ENCODE assay signal across 9 cellular contexts in the genomic region with DNA sequence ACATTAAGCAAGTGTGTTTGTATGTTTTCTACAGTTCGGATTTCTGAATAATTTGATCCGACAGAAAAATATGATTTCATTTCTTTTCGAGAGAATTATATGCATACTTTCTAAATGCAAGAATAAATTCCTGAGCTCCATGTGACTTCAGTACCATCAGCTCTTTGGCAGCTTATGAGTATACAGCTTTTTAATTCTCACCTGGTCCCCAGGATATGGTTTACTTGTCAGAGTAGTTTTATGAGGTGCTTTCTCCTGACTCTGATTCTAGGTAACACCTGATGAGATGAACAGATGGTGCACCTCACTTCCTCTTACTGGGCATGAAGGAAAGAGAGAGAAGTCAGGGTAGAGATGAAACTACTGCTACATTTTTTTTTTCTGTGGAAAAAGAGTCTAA. TPM values are rescaled to one million over a fixed set of nuclear protein-coding genes. Genes with fewer than 3 reads are reported as not detected.
DNase-seq lines count a peak whose midpoint lies in the region; ATAC-seq and TF ChIP-seq lines count a peak whose summit lies in the region.
"Had no signal": no experiment of that assay in that cellular context is flagged by ENCODE, and none has a peak within 500 bp of the region (broad histone marks: within the 10 kb centered on the region; RNA-seq: fewer than 3 reads in every experiment).

No MANE protein-coding gene starts in this region.

- WGBS in aorta, 2 donors, result 3 to 7% methylated on average over 3 of the region's 3 CpGs

- no peaks in the 10 kb centered on the region for H3K79me2 ChIP-seq in osteoblast (ENCODE audit: insufficient read depth, low read length)

- intact Hi-C loops in aorta (cut with DNase I), result no loop called here

- TF ChIP-seq CTCF in osteoblast (IDR thresholded peaks at IDR 0.05; ENCODE audit: extremely low read depth, low read depth, low read length), result no peak

- H3K27ac ChIP-seq in osteoblast (ENCODE audit: low read depth, low read length) (peak overlapping the region; percentile 37), aorta (ENCODE audit: low read depth in 1 of 2, low read length in 2 of 2) (no peak overlapping the region)

- H3K27me3 ChIP-seq in osteoblast (ENCODE audit: insufficient read depth, low read length), result no peaks in the 10 kb centered on the region
- no peaks in the 10 kb centered on the region for H3K27me3 ChIP-seq in aorta (ENCODE audit: control insufficient read depth in 1 of 2, insufficient read depth in 2 of 2, low read length in 1 of 2)

- H4K20me1 ChIP-seq in osteoblast (ENCODE audit: insufficient read depth, low read length), result no peaks in the 10 kb centered on the region

- peak overlapping the region; percentile 23 for H2AFZ ChIP-seq in osteoblast (ENCODE audit: low read length)

- DNase-seq in cerebellum (ENCODE audit: low spot score) (peak; percentile 72), osteoblast (ENCODE audit: insufficient read length, low spot score, missing footprints) (no peak), aorta (no peak), NCI-H146 treated with DMSO at 0.1 percent for 48 hours (lab: John Stamatoyannopoulos, UW; ENCODE audit: unreplicated experiment) (no peak), SKM-1 treated with dmso at 0.1 percent for 144 hours (lab: John Stamatoyannopoulos, UW; ENCODE audit: unreplicated experiment) (no peak), NCI-H2196 (lab: John Stamatoyannopoulos, UW; ENCODE audit: unreplicated experiment) (no peak)

- ATAC-seq in GM18907 (IDR thresholded peaks at IDR 0.05; ENCODE audit: unreplicated experiment) (peak; percentile 44), HG03175 (IDR thresholded peaks at IDR 0.05; ENCODE audit: unreplicated experiment) (peak; percentile 52), aorta (ENCODE audit: low FRiP score) (no peak)

- peak overlapping the region; percentile 79 for H3K4me2 ChIP-seq in osteoblast (ENCODE audit: insufficient read depth, low read length)

- H3K9me3 ChIP-seq in osteoblast (ENCODE audit: low read depth, low read length), result no peaks in the 10 kb centered on the region
- no peaks in the 10 kb centered on the region for H3K9me3 ChIP-seq in aorta (ENCODE audit: control insufficient read depth, low read length)

- no peaks in the 10 kb centered on the region for H3K36me3 ChIP-seq in osteoblast (ENCODE audit: insufficient read depth, low read length)
- no peaks in the 10 kb centered on the region for H3K36me3 ChIP-seq in aorta (ENCODE audit: control insufficient read depth in 1 of 2, insufficient read depth in 2 of 2, low read length in 1 of 2)

- peak overlapping the region; percentile 27 for H3K4me3 ChIP-seq in osteoblast (ENCODE audit: insufficient read depth, low read length)
- no peak overlapping the region for H3K4me3 ChIP-seq in aorta (ENCODE audit: low read length in 2 of 2)
- H3K4me3 ChIP-seq: lung had no signal

- H3K4me1 ChIP-seq in osteoblast (ENCODE audit: insufficient read depth, low read length), result peaks cover 17% of the 10 kb centered on the region
- H3K4me1 ChIP-seq in aorta (ENCODE audit: control insufficient read depth in 1 of 2, insufficient read depth in 2 of 2, low read length in 2 of 2), result peaks cover 0 to 6% of the 10 kb centered on the region in 2 donors

RNA-seq across cellular contexts. Expression of a gene that starts 3.1 kb away (rescaled TPM):
- total RNA-seq in cerebellum (0.45 TPM), osteoblast (under 0.01 TPM in 2 replicates), aorta (under 1 TPM in 1 of 2 donors, not detected in 1; 0.39 TPM)
- polyA plus RNA-seq in aorta, result 10 to 100 TPM in 1 of 2 donors, 1 to 10 TPM in 1; 1.2 to 10.0 TPM
